Comparison of ENCODE assay signal across 22 cellular contexts in genomic region chr1:6513296-6513928, GRCh38. TPM values are rescaled to one million over a fixed set of nuclear protein-coding genes. Genes with fewer than 3 reads are reported as not detected.
DNase-seq lines count a peak whose midpoint lies in the region; ATAC-seq and TF ChIP-seq lines count a peak whose summit lies in the region.
"Had no signal": no experiment of that assay in that cellular context is flagged by ENCODE, and none has a peak within 500 bp of the region (broad histone marks: within the 10 kb centered on the region; RNA-seq: fewer than 3 reads in every experiment).

No MANE protein-coding gene starts in this region.

- CTCF ChIA-PET in mammary epithelial cell (lab: Charles Lee; ENCODE audit: low non-redundant PET), result interaction anchor here (0.5 to 0.7 kb wide), 3 partner anchors 10 to 90 kb away, joined by 3 to 4 read pairs (median 3); no protein-coding TSS in a partner anchor

- no peak overlapping the region for H3K4ac ChIP-seq in mesendoderm (ENCODE audit: low read depth, low read length)

- no peak for ATAC-seq in HG03196 (IDR thresholded peaks at IDR 0.05; ENCODE audit: unreplicated experiment)
- ATAC-seq in HG02970 (IDR thresholded peaks at IDR 0.05; ENCODE audit: low FRiP score, unreplicated experiment), result no peak
- ATAC-seq: right cardiac atrium; stimulated activated naive CD8-positive, alpha-beta T cell treated with anti-CD3 and anti-CD28 coated beads, Interleukin-15, amount 100 ng/mL, for 72 hours had no signal

- H4K5ac ChIP-seq in mesendoderm (ENCODE audit: low read length), result no peak overlapping the region

- H3K9me3 ChIP-seq in MG63, result no peaks in the 10 kb centered on the region
- H3K9me3 ChIP-seq in mammary epithelial cell (replicated peaks; ENCODE audit: insufficient read depth, low read length), result no peaks in the 10 kb centered on the region

- H3K4me2 ChIP-seq in mammary epithelial cell (ENCODE audit: insufficient read depth, low read depth, low read length) (no peak overlapping the region), mesendoderm (ENCODE audit: low read length) (no peak overlapping the region)

- dilution Hi-C loops in mammary epithelial cell (cut with HindIII; ENCODE audit: low sequenced_read_pairs), result no loop called here

- H3K36me3 ChIP-seq in MG63 (no peaks in the 10 kb centered on the region), mammary epithelial cell (ENCODE audit: insufficient read depth, low read length) (no peaks in the 10 kb centered on the region), mesendoderm (ENCODE audit: control insufficient read depth, insufficient read depth, low read length) (no peaks in the 10 kb centered on the region)

- H3K27me3 ChIP-seq in MG63 (no peaks in the 10 kb centered on the region), mammary epithelial cell (ENCODE audit: insufficient read depth, low read length) (no peaks in the 10 kb centered on the region), mesendoderm (ENCODE audit: insufficient read depth, low read length, poor library complexity) (no peaks in the 10 kb centered on the region)

- H2BK15ac ChIP-seq in mesendoderm (replicated peaks; ENCODE audit: low read depth), result no peak overlapping the region

- H3K23ac ChIP-seq in mesendoderm (ENCODE audit: low read length), result no peak overlapping the region

- DNase-seq in AG08396 (ENCODE audit: low spot score) (peak; percentile 30), MG63 (peak; percentile 37), mammary epithelial cell (peak; percentile 53), mesendoderm (no peak), T-helper 1 cell (no peak), NK-92 (lab: John Stamatoyannopoulos, UW; ENCODE audit: unreplicated experiment) (no peak)
- DNase-seq: ACHN; activated CD4-positive, alpha-beta T cell treated with anti-CD3 and anti-CD28 coated beads, Interleukin-2, amount 10 ng/mL, durations not matched to agents 24 days and 14 days; activated effector memory CD4-positive, alpha-beta T cell treated with Interleukin-2 at 50 U/mL for 16 hours; DMS79; hippocampal formation; KBM-7; NCI-H1092 treated with DMSO at 0.1 percent for 48 hours; stimulated activated naive CD8-positive, alpha-beta T cell treated with anti-CD3 and anti-CD28 coated beads, Interleukin-15, amount 100 ng/mL, for 72 hours had no signal

- H2BK5ac ChIP-seq in mesendoderm (ENCODE audit: low read length), result no peak overlapping the region

- H2AK5ac ChIP-seq in mesendoderm (ENCODE audit: low read length), result no peak overlapping the region

- no peak overlapping the region for H2BK120ac ChIP-seq in mesendoderm (ENCODE audit: low read depth, low read length)

- H3K79me2 ChIP-seq in mammary epithelial cell (ENCODE audit: insufficient read depth, low read length) (no peaks in the 10 kb centered on the region), mesendoderm (ENCODE audit: control insufficient read depth, insufficient read depth, low read length) (no peaks in the 10 kb centered on the region)

- peak overlapping the region; percentile 15 for H3K56ac ChIP-seq in mesendoderm (ENCODE audit: low read length)

- peak overlapping the region; percentile 69 for H2AFZ ChIP-seq in mammary epithelial cell (ENCODE audit: low read depth, low read length)

- no peak overlapping the region for H3K4me3 ChIP-seq in MG63
- H3K4me3 ChIP-seq in mammary epithelial cell (replicated peaks in 1 of 3; ENCODE audit: insufficient read depth in 1 of 3, low read depth in 2 of 3, low read length in 3 of 3), result no peak overlapping the region
- H3K4me3 ChIP-seq in mesendoderm (ENCODE audit: low read length), result no peak overlapping the region

- in situ Hi-C loops in mammary epithelial cell (cut with MboI; ENCODE audit: low sequenced_read_pairs in 2 of 2), result no loop called here

- H3K27ac ChIP-seq in mammary epithelial cell (ENCODE audit: insufficient read depth, low read depth, low read length) (no peak overlapping the region), mesendoderm (ENCODE audit: low read depth, low read length) (no peak overlapping the region)
- H3K27ac ChIP-seq: HL-60 had no signal

- H3K4me1 ChIP-seq in mammary epithelial cell (ENCODE audit: insufficient read depth, low read length), result peaks cover 18% of the 10 kb centered on the region
- H3K4me1 ChIP-seq in mesendoderm (ENCODE audit: control insufficient read depth, low read depth, low read length), result no peaks in the 10 kb centered on the region

- H3K79me1 ChIP-seq in mesendoderm (ENCODE audit: low read length), result no peaks in the 10 kb centered on the region

- 15% methylated on average over 10 of the region's 11 CpGs for WGBS in mammary epithelial cell (ENCODE audit: low coverage, missing lambda C conversion rate)
- WGBS in mesendoderm (ENCODE audit: extremely low coverage, insufficient coverage, low lambda C conversion rate), result no CpG with 5 or more reads among the region's 11 CpGs

- intact Hi-C loops in mammary epithelial cell (cut with micrococcal nuclease), result no loop called here

- no peaks in the 10 kb centered on the region for H4K20me1 ChIP-seq in mammary epithelial cell (ENCODE audit: insufficient read depth, low read length)

- no TSS peak for BruUV-seq in mammary epithelial cell (replicated peaks; lab: Mats Ljungman, UMichigan)

- no peak overlapping the region for H4K8ac ChIP-seq in mesendoderm (ENCODE audit: low read depth, low read length)

- no peak overlapping the region for H3K18ac ChIP-seq in mesendoderm (ENCODE audit: low read length)

- peak in 1 of 2 donors; percentile 29 for TF ChIP-seq CTCF in mammary epithelial cell (conservative IDR thresholded peaks at IDR 0.05 in 1 of 2, IDR thresholded peaks at IDR 0.05 in 1 of 2; ENCODE audit: extremely low read depth in 1 of 2, insufficient read depth in 1 of 2, low read depth in 1 of 2, low read length in 2 of 2)

- H3K9ac ChIP-seq in mammary epithelial cell (ENCODE audit: insufficient read depth, low read length), result no peak overlapping the region
- no peak overlapping the region for H3K9ac ChIP-seq in mesendoderm (ENCODE audit: low read length)

RNA-seq across cellular contexts. Expression of gene PLEKHG5, which starts 21.9 kb away (rescaled TPM):
- total RNA-seq in MG63 (2014; rRNA removed; shearing (Covaris generic); ENCODE audit: low replicate concordance), result 0.02 and 1.2 TPM in 2 replicates
- 10 to 100 TPM; 19.0 to 88.8 TPM for total RNA-seq in mammary epithelial cell
- polyA plus RNA-seq in mammary epithelial cell, result 25.3 TPM
- 20.3 TPM for polyA minus RNA-seq in mammary epithelial cell
- polyA plus RNA-seq in mesendoderm (2013, experiment 1 of 2), result 5.0 TPM
- 5.0 TPM for polyA plus RNA-seq in mesendoderm (2013, experiment 2 of 2)

RNA-seq across cellular contexts. Expression of gene NOL9, which starts 40.9 kb away (rescaled TPM):
- total RNA-seq in MG63 (2014; rRNA removed; shearing (Covaris generic); ENCODE audit: low replicate concordance), result 25.0 and 44.9 TPM in 2 replicates
- 10 to 100 TPM; 25.5 to 36.4 TPM for total RNA-seq in mammary epithelial cell
- 16.0 TPM for polyA plus RNA-seq in mammary epithelial cell
- 39.8 TPM for polyA minus RNA-seq in mammary epithelial cell
- polyA plus RNA-seq in mesendoderm (2013, experiment 1 of 2), result 16.7 TPM
- polyA plus RNA-seq in mesendoderm (2013, experiment 2 of 2), result 16.5 TPM

RNA-seq across cellular contexts. Expression of gene TAS1R1, which starts 41.7 kb away (rescaled TPM):
- not detected in 2 replicates for total RNA-seq in MG63 (2014; rRNA removed; shearing (Covaris generic); ENCODE audit: low replicate concordance)
- under 1 TPM in 1 of 2 donors, not detected in 1; 0.09 TPM for total RNA-seq in mammary epithelial cell
- 0.05 TPM for polyA plus RNA-seq in mammary epithelial cell
- not detected for polyA minus RNA-seq in mammary epithelial cell
- 0.01 TPM for polyA plus RNA-seq in mesendoderm (2013, experiment 1 of 2)
- polyA plus RNA-seq in mesendoderm (2013, experiment 2 of 2), result 0.04 TPM
- total RNA-seq: activated CD4-positive, alpha-beta T cell treated with anti-CD3 and anti-CD28 coated beads, Interleukin-2, amount 10 ng/mL, durations not matched to agents 24 days and 14 days; cerebellum; H4; kidney epithelial cell; right cardiac atrium; ureter had no signal
- polyA plus RNA-seq: right cardiac atrium had no signal

RNA-seq across cellular contexts. Expression of gene TNFRSF25, which starts 47.4 kb away (rescaled TPM):
- 0.63 TPM in 1 of 2 replicates, not detected in the other for total RNA-seq in MG63 (2014; rRNA removed; shearing (Covaris generic); ENCODE audit: low replicate concordance)
- 10 to 100 TPM in 1 of 2 donors, 1 to 10 TPM in 1; 6.7 to 60.9 TPM for total RNA-seq in mammary epithelial cell
- polyA plus RNA-seq in mammary epithelial cell, result 21.0 TPM
- 5.8 TPM for polyA minus RNA-seq in mammary epithelial cell
- 4.0 TPM for polyA plus RNA-seq in mesendoderm (2013, experiment 1 of 2)
- 3.9 TPM for polyA plus RNA-seq in mesendoderm (2013, experiment 2 of 2)

Comparison
In these comparisons a context has a peak if more than half of its experiments do, and no peak if none do; other contexts are left out.
1. DNase-seq: peak in AG08396 (single experiment), MG63 (single experiment) and mammary epithelial cell (single experiment); none in mesendoderm (single experiment), T-helper 1 cell (0 of 5) and NK-92 (single experiment).